In the genomic region with DNA sequence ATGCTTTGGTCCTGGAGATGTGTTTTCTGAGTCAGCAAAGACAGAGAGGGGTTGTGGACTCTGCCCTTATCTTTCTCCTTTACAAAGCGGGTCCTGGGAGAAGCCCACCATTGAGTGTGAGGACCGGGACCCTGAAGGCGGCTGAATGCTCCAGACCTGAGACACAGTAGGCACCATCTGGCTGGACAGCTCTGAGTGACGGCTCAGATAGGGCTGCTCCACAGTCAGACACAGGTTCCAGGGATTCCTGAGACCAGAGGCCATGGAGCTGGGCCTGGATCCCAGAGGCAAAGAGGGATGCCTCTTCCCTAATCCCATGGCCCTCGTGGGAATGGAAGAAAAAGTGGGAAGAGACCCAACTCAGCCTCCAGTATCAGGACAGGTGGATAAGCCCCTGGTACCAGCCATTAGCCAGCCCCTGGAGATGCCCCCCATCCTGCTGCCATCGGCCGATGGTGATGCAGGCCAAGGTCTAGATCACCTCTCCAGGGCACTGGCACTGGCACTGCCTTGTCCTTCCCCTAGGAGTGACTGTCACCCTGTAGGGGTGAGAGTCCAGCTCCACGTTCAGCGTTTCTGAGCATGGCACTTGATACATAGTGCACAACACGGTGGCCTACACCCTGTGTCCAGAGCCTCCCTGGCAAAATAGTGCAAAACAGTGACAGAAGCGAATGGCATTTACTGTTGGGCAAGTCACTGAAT, we compare ENCODE assay signal across 23 cellular contexts. TPM values are rescaled to one million over a fixed set of nuclear protein-coding genes. Genes with fewer than 3 reads are reported as not detected.
"Had no signal": no experiment of that assay in that cellular context is flagged by ENCODE, and none has a peak within 500 bp of the region (broad histone marks: within the 10 kb centered on the region; RNA-seq: fewer than 3 reads in every experiment).

No MANE protein-coding gene starts in this region.

- DNase-seq: activated B cell treated with CpG ODN at 0.5 μM for 24 hours; activated CD4-positive, alpha-beta T cell treated with anti-CD3 and anti-CD28 coated beads for 48 hours; activated CD8-positive, alpha-beta T cell treated with anti-CD3 and anti-CD28 coated beads for 36 hours; activated naive CD4-positive, alpha-beta T cell; activated naive CD8-positive, alpha-beta T cell treated with anti-CD3 and anti-CD28 coated beads for 36 hours; activated T-cell treated with anti-CD3 and anti-CD28 coated beads, Interleukin-2, amount 50 U/mL, for 1 hour; amniotic stem cell; central memory CD4-positive, alpha-beta T cell; head of caudate nucleus; kidney glomerular epithelial cell; stimulated activated CD4-positive, alpha-beta T cell treated with anti-CD3 and anti-CD28 coated beads, Interleukin-15, amount 100 ng/mL, for 24 hours; stimulated activated CD4-positive, alpha-beta T cell treated with anti-CD3 and anti-CD28 coated beads, Interleukin-2, amount 100 ng/mL, for 48 hours; stimulated activated naive CD8-positive, alpha-beta T cell treated with anti-CD3 and anti-CD28 coated beads, Interleukin-15, amount 100 ng/mL, for 72 hours; testis had no signal

- H3K36me3 Mint-ChIP-seq: activated naive CD8-positive, alpha-beta T cell treated with anti-CD3 and anti-CD28 coated beads for 36 hours had no signal

- H3K27me3 Mint-ChIP-seq: activated CD8-positive, alpha-beta T cell treated with anti-CD3 and anti-CD28 coated beads for 36 hours; activated T-helper 17 cell treated with anti-CD3 and anti-CD28 coated beads, Interleukin-2, amount 50 U/mL, for 72 hours; progenitor cell of endocrine pancreas had no signal

- H3K4me3 Mint-ChIP-seq: activated B cell treated with CpG ODN at 0.5 μM for 24 hours; activated CD8-positive, alpha-beta T cell treated with anti-CD3 and anti-CD28 coated beads for 36 hours; activated naive CD8-positive, alpha-beta T cell treated with anti-CD3 and anti-CD28 coated beads for 36 hours; activated T-helper 17 cell treated with anti-CD3 and anti-CD28 coated beads, Interleukin-2, amount 50 U/mL, for 72 hours; stimulated activated naive CD8-positive, alpha-beta T cell treated with anti-CD3 and anti-CD28 coated beads, Interleukin-15, amount 100 ng/mL, for 72 hours; T-helper 2 cell treated with Interferon-gamma antibody and Interleukin-4, amounts not matched to agents 5 μg/mL and 100 μg/mL, for 36 hours had no signal

- ATAC-seq: activated CD8-positive, alpha-beta T cell treated with anti-CD3 and anti-CD28 coated beads for 36 hours; activated T-helper 17 cell treated with anti-CD3 and anti-CD28 coated beads, Interleukin-2, amount 50 U/mL, for 72 hours; stimulated activated naive CD8-positive, alpha-beta T cell treated with anti-CD3 and anti-CD28 coated beads, Interleukin-15, amount 100 ng/mL, for 72 hours had no signal

- H3K9me3 ChIP-seq: testis had no signal

- H3K27me3 ChIP-seq: testis had no signal

- H3K27ac Mint-ChIP-seq: activated B cell treated with CpG ODN at 0.5 μM for 24 hours; activated CD8-positive, alpha-beta T cell treated with anti-CD3 and anti-CD28 coated beads for 36 hours; activated naive CD8-positive, alpha-beta T cell treated with anti-CD3 and anti-CD28 coated beads for 36 hours; activated T-helper 17 cell treated with anti-CD3 and anti-CD28 coated beads, Interleukin-2, amount 50 U/mL, for 72 hours; nephron; stimulated activated naive CD8-positive, alpha-beta T cell treated with anti-CD3 and anti-CD28 coated beads, Interleukin-15, amount 100 ng/mL, for 72 hours; T-helper 2 cell treated with Interferon-gamma antibody and Interleukin-4, amounts not matched to agents 5 μg/mL and 100 μg/mL, for 36 hours had no signal

- H3K4me1 Mint-ChIP-seq: activated B cell treated with CpG ODN at 0.5 μM for 24 hours; activated naive CD8-positive, alpha-beta T cell treated with anti-CD3 and anti-CD28 coated beads for 36 hours; activated T-helper 17 cell treated with anti-CD3 and anti-CD28 coated beads, Interleukin-2, amount 50 U/mL, for 72 hours; stimulated activated naive CD8-positive, alpha-beta T cell treated with anti-CD3 and anti-CD28 coated beads, Interleukin-15, amount 100 ng/mL, for 72 hours had no signal

- H3K27ac ChIP-seq: SK-N-MC had no signal

- H3K4me3 ChIP-seq: coronary artery, lung, SK-N-MC, skin epidermis, testis had no signal

- H3K9me3 Mint-ChIP-seq: activated B cell treated with CpG ODN at 0.5 μM for 24 hours; activated CD8-positive, alpha-beta T cell treated with anti-CD3 and anti-CD28 coated beads for 36 hours; activated naive CD8-positive, alpha-beta T cell treated with anti-CD3 and anti-CD28 coated beads for 36 hours; activated T-helper 17 cell treated with anti-CD3 and anti-CD28 coated beads, Interleukin-2, amount 50 U/mL, for 72 hours; nephron; stimulated activated naive CD8-positive, alpha-beta T cell treated with anti-CD3 and anti-CD28 coated beads, Interleukin-15, amount 100 ng/mL, for 72 hours; T-helper 2 cell treated with Interferon-gamma antibody and Interleukin-4, amounts not matched to agents 5 μg/mL and 100 μg/mL, for 36 hours had no signal

RNA-seq across cellular contexts. Expression of gene CNGB1, which starts 59.4 kb away (rescaled TPM):
- total RNA-seq: activated B cell treated with CpG ODN at 0.5 μM for 24 hours; activated CD8-positive, alpha-beta T cell treated with anti-CD3 and anti-CD28 coated beads for 36 hours; activated naive CD8-positive, alpha-beta T cell treated with anti-CD3 and anti-CD28 coated beads for 36 hours; activated T-helper 17 cell treated with anti-CD3 and anti-CD28 coated beads, Interleukin-2, amount 50 U/mL, for 72 hours; omental fat pad; progenitor cell of endocrine pancreas had no signal
